In genomic region chr1:203268901-203269653, GRCh38 we compare ENCODE assay signal across 8 cellular contexts. TPM values are rescaled to one million over a fixed set of nuclear protein-coding genes. Genes with fewer than 3 reads are reported as not detected.
DNase-seq lines count a peak whose midpoint lies in the region; ATAC-seq, FAIRE-seq and TF ChIP-seq lines count a peak whose summit lies in the region.

No MANE protein-coding gene starts in this region.

- TF ChIP-seq RAD21 in K562 (CRISPR knock-in tag; conservative IDR thresholded peaks at IDR 0.05 in 1 of 2, IDR thresholded peaks at IDR 0.05 in 1 of 2), result peak; percentile 91 to 95

- H3K27ac ChIP-seq in K562 (ENCODE audit: extremely low read depth, low read depth, low read length) (no peak overlapping the region), keratinocyte (ENCODE audit: control insufficient read depth, insufficient read depth, low read length) (no peak overlapping the region), temporal lobe (ENCODE audit: low read depth, low read length) (peak overlapping the region; percentile 53)

- H3K9me3 ChIP-seq in Loucy (ENCODE audit: insufficient read depth, low read depth, low read length) (no peaks in the 10 kb centered on the region), K562 (replicated peaks; ENCODE audit: control insufficient read depth, insufficient read depth, low read depth, low read length) (no peaks in the 10 kb centered on the region), keratinocyte (ENCODE audit: control insufficient read depth, low read depth, low read length) (no peaks in the 10 kb centered on the region)

- H3K36me3 ChIP-seq in Loucy (ENCODE audit: insufficient read depth, low read length), result no peaks in the 10 kb centered on the region
- no peaks in the 10 kb centered on the region for H3K36me3 ChIP-seq in K562 (ENCODE audit: control insufficient read depth, insufficient read depth, low read length)
- H3K36me3 ChIP-seq in keratinocyte (ENCODE audit: control insufficient read depth in 2 of 2, extremely low read depth in 1 of 2, insufficient read depth in 2 of 2, low read length in 2 of 2), result no peaks in the 10 kb centered on the region

- H4K20me1 ChIP-seq in Loucy (ENCODE audit: insufficient read depth, low read length, poor library complexity, severe bottlenecking), result no peaks in the 10 kb centered on the region
- no peaks in the 10 kb centered on the region; the same call in 1 of the 2 replicates for H4K20me1 ChIP-seq in K562 (replicated peaks; ENCODE audit: control insufficient read depth, insufficient read depth, low read length)
- H4K20me1 ChIP-seq in keratinocyte (ENCODE audit: control insufficient read depth, extremely low read depth, insufficient read depth, low read length), result no peaks in the 10 kb centered on the region

- no peak for TF ChIP-seq POLR2A in K562 (conservative IDR thresholded peaks at IDR 0.05)

- POLR2A ChIA-PET in K562 (lab: Yijun Ruan, JAX), result interaction anchor here (0.6 to 1.0 kb wide), 3 partner anchors 42 to 185 kb away, joined by 3 read pairs; no protein-coding TSS in a partner anchor

- no peaks in the 10 kb centered on the region for H3K9me1 ChIP-seq in K562 (ENCODE audit: control insufficient read depth, insufficient read depth, low read length)
- H3K9me1 ChIP-seq in keratinocyte (ENCODE audit: control insufficient read depth, extremely low read depth, insufficient read depth, low read length), result no peaks in the 10 kb centered on the region

- 0% methylated on average over 5 of the region's 5 CpGs for WGBS in K562 (ENCODE audit: insufficient coverage, low coverage, missing lambda C conversion rate)

- DNase-seq in activated naive CD4-positive, alpha-beta T cell treated with anti-CD3 and anti-CD28 coated beads, Interleukin-2, amount 10 ng/mL, durations not matched to agents 7 days and 5 days, result peak; percentile 57
- DNase-seq in activated naive CD4-positive, alpha-beta T cell (lab: John Stamatoyannopoulos, UW), result no peak
- DNase-seq in OCI-M1 (lab: John Stamatoyannopoulos, UW) (peak; percentile 85), K562 (ENCODE audit: extremely low read depth in 1 of 4, low spot score in 3 of 4) (peak; percentile 75 to 88 (median 76)), keratinocyte (ENCODE audit: low read depth, low spot score) (no peak)

- H3K79me2 ChIP-seq in Loucy (ENCODE audit: insufficient read depth, low read length), result no peaks in the 10 kb centered on the region
- H3K79me2 ChIP-seq in K562 (ENCODE audit: control insufficient read depth, insufficient read depth, low read length), result no peaks in the 10 kb centered on the region
- no peaks in the 10 kb centered on the region for H3K79me2 ChIP-seq in keratinocyte (ENCODE audit: control insufficient read depth, insufficient read depth, low read length)

- H3K4me2 ChIP-seq in Loucy (ENCODE audit: low read depth, low read length, poor library complexity, severe bottlenecking), result peak overlapping the region; percentile 48
- H3K4me2 ChIP-seq in K562 (ENCODE audit: insufficient read depth, low read length), result no peak overlapping the region; the same call in 1 of the 2 replicates
- no peak overlapping the region for H3K4me2 ChIP-seq in keratinocyte (ENCODE audit: control insufficient read depth, extremely low read depth, insufficient read depth, low read depth, low read length)

- dilution Hi-C loops in keratinocyte (cut with MboI; ENCODE audit: extremely low pct_ligation_motif_present, low sequenced_read_pairs), result loop anchor here (25.0 kb wide), 1 partner anchor 232 kb away; the partner anchor contains the start of gene PPFIA4

- H3K4me1 Mint-ChIP-seq in activated naive CD4-positive, alpha-beta T cell treated with anti-CD3 and anti-CD28 coated beads, Interleukin-2, amount 10 ng/mL, durations not matched to agents 7 days and 5 days, result peaks cover 39% of the 10 kb centered on the region

- BruUV-seq in K562 (replicated peaks; lab: Mats Ljungman, UMichigan), result no TSS peak

- FAIRE-seq in K562 (lab: Jason Lieb, UNC) (peak; percentile 80), keratinocyte (lab: Jason Lieb, UNC) (peak; percentile 56)

- no peaks in the 10 kb centered on the region for H3K36me3 Mint-ChIP-seq in activated naive CD4-positive, alpha-beta T cell treated with anti-CD3 and anti-CD28 coated beads, Interleukin-2, amount 10 ng/mL, durations not matched to agents 7 days and 5 days

- no peaks in the 10 kb centered on the region for H3K9me3 Mint-ChIP-seq in activated naive CD4-positive, alpha-beta T cell treated with anti-CD3 and anti-CD28 coated beads, Interleukin-2, amount 10 ng/mL, durations not matched to agents 7 days and 5 days

- H3K4me1 ChIP-seq in Loucy (ENCODE audit: insufficient read depth, low read length, poor library complexity, severe bottlenecking) (peaks cover 26% of the 10 kb centered on the region), K562 (replicated peaks in 1 of 2; ENCODE audit: control insufficient read depth in 2 of 2, insufficient read depth in 2 of 2, low read length in 2 of 2) (peaks cover 17 to 18% of the 10 kb centered on the region in 2 experiments; a peak in 4 of 5 replicates), keratinocyte (ENCODE audit: control insufficient read depth, extremely low read depth, insufficient read depth, low read length) (peaks cover 39% of the 10 kb centered on the region)

- no peak overlapping the region for H3K4me3 ChIP-seq in Loucy (ENCODE audit: low read length, poor library complexity, severe bottlenecking)
- no peak overlapping the region for H3K4me3 ChIP-seq in K562
- H3K4me3 ChIP-seq in keratinocyte (ENCODE audit: control insufficient read depth in 2 of 3, extremely low read depth in 1 of 3, insufficient read depth in 2 of 3, low read depth in 1 of 3, low read length in 3 of 3), result no peak overlapping the region

- H3K9ac ChIP-seq in Loucy (ENCODE audit: low read depth, low read length, poor library complexity, severe bottlenecking) (peak overlapping the region; percentile 24), K562 (ENCODE audit: insufficient read depth in 1 of 2, low read depth in 2 of 2, low read length in 2 of 2) (no peak overlapping the region), keratinocyte (ENCODE audit: control insufficient read depth, extremely low read depth, insufficient read depth, low read length) (no peak overlapping the region)

- H3K9me2 ChIP-seq in Loucy (replicated peaks; ENCODE audit: low read depth, low read length), result no peaks in the 10 kb centered on the region

- H3K4me3 Mint-ChIP-seq in activated naive CD4-positive, alpha-beta T cell treated with anti-CD3 and anti-CD28 coated beads, Interleukin-2, amount 10 ng/mL, durations not matched to agents 7 days and 5 days, result no peak overlapping the region

- intact Hi-C loops in K562 (cut with micrococcal nuclease), result loop anchor here (1.0 to 5.0 kb wide), 5 partner anchors 52 to 238 kb away; no protein-coding TSS in a partner anchor

- H3K27me3 ChIP-seq in Loucy (ENCODE audit: insufficient read depth, low read length, poor library complexity, severe bottlenecking) (no peaks in the 10 kb centered on the region), K562 (ENCODE audit: control insufficient read depth in 2 of 2, insufficient read depth in 2 of 2, low read length in 2 of 2) (peaks cover 4 to 8% of the 10 kb centered on the region in 2 experiments; a peak in 3 of 5 replicates), keratinocyte (ENCODE audit: control insufficient read depth, extremely low read depth, insufficient read depth, low read length) (no peaks in the 10 kb centered on the region)

- CTCF ChIA-PET in activated naive CD4-positive, alpha-beta T cell treated with anti-CD3 and anti-CD28 coated beads, Interleukin-2, amount 10 ng/mL, durations not matched to agents 7 days and 5 days (lab: Charles Lee), result interaction anchor here (0.5 to 13.0 kb wide), 24 partner anchors 10 to 359 kb away, joined by 3 to 591 read pairs (median 6); partner anchors contain the start of genes BTG2, FMOD, OPTC and PRELP
- CTCF ChIA-PET in K562 (lab: Yijun Ruan, JAX; ENCODE audit: low intra/inter-chr PET ratio), result interaction anchor here (0.6 to 9.9 kb wide), 8 partner anchors 58 to 860 kb away, joined by 3 to 226 read pairs (median 6); no protein-coding TSS in a partner anchor

- in situ Hi-C loops in K562 (cut with MboI), result no loop called here

- no peaks in the 10 kb centered on the region for H3K27me3 Mint-ChIP-seq in activated naive CD4-positive, alpha-beta T cell treated with anti-CD3 and anti-CD28 coated beads, Interleukin-2, amount 10 ng/mL, durations not matched to agents 7 days and 5 days

- ATAC-seq in K562, result peak; percentile 58
- no peak for ATAC-seq in HG02840 (IDR thresholded peaks at IDR 0.05; ENCODE audit: low FRiP score, unreplicated experiment)

- no peak overlapping the region for H3K27ac Mint-ChIP-seq in activated naive CD4-positive, alpha-beta T cell treated with anti-CD3 and anti-CD28 coated beads, Interleukin-2, amount 10 ng/mL, durations not matched to agents 7 days and 5 days

- H3F3A ChIP-seq in Loucy (ENCODE audit: low read depth), result no peaks in the 10 kb centered on the region

- TF ChIP-seq CTCF in Loucy (conservative IDR thresholded peaks at IDR 0.05; ENCODE audit: low read length) (peak; percentile 96), K562 (IDR thresholded peaks at IDR 0.05 in 2 of 3, conservative IDR thresholded peaks at IDR 0.05 in 1 of 3; ENCODE audit: insufficient read depth in 2 of 3, low read depth in 1 of 3, low read length in 3 of 3) (peak; percentile 86 to 98 (median 96)), keratinocyte (optimal IDR thresholded peaks at IDR 0.05 in 1 of 3, IDR thresholded peaks at IDR 0.05 in 1 of 3, conservative IDR thresholded peaks at IDR 0.05 in 1 of 3; ENCODE audit: extremely low read depth in 1 of 3, insufficient read depth in 2 of 3, low read length in 3 of 3) (peak; percentile 82 to 98 (median 92))

- H2AFZ ChIP-seq in Loucy (ENCODE audit: low read length) (no peak overlapping the region), K562 (ENCODE audit: low read depth, low read length) (peak overlapping the region; percentile 52; the same call in 1 of the 2 replicates), keratinocyte (ENCODE audit: control insufficient read depth, low read length) (peak overlapping the region; percentile 57)

- peak; percentile 33; the same call in 1 of the 2 replicates for TF ChIP-seq EP300 in K562 (IDR thresholded peaks at IDR 0.05; ENCODE audit: low read length)

RNA-seq across cellular contexts. Expression of gene BTG2, which starts 36.2 kb away (rescaled TPM):
- total RNA-seq in K562 (2011; cell fraction: chromatin; rRNA removed; ENCODE audit: low replicate concordance), result 20.8 and 48.4 TPM in 2 replicates
- total RNA-seq in K562 (2011; cell fraction: nucleolus; rRNA removed), result 32.6 and 48.7 TPM in 2 replicates
- total RNA-seq in K562 (2011; cell fraction: nucleoplasm; rRNA removed), result 41.1 and 65.7 TPM in 2 replicates
- 8.7 and 11.3 TPM in 2 replicates for total RNA-seq in K562 (2014; rRNA removed)
- 5.8 and 7.2 TPM in 2 replicates for total RNA-seq in K562 (2014; rRNA removed; fragmentation: Illumina TruSeq; extraction: Trizol)
- total RNA-seq in K562 (2015; rRNA removed; fragmentation: Illumina TruSeq; extraction: Trizol), result 2.6 and 2.9 TPM in 2 replicates
- total RNA-seq in K562 (2021), result 9.6 and 11.5 TPM in 2 replicates
- polyA plus RNA-seq in K562 (2011; rRNA removed), result 29.7 and 41.9 TPM in 2 replicates
- polyA plus RNA-seq in K562 (2011; cell fraction: cytosol; rRNA removed), result 33.8 and 79.9 TPM in 2 replicates
- 25.8 and 51.6 TPM in 2 replicates for polyA plus RNA-seq in K562 (2011; cell fraction: nucleus; rRNA removed)
- 6.2 and 11.0 TPM in 2 replicates for polyA plus RNA-seq in K562 (2012)
- 9.4 and 12.2 TPM in 2 replicates for polyA plus RNA-seq in K562 (2014; fragmentation: Illumina TruSeq; extraction: Trizol)
- 1 to 10 TPM; 2.3 to 3.8 TPM for polyA plus RNA-seq in K562 (2014; fragmentation: Nextera tagmentation; extraction: Ambion mirVana)
- polyA plus RNA-seq in K562 (2014; rRNA removed), result 10.1 and 12.7 TPM in 2 replicates
- 18.7 and 24.3 TPM in 2 replicates for polyA minus RNA-seq in K562 (2011; rRNA and poly(A)+ RNA removed)
- 12.4 and 25.9 TPM in 2 replicates for polyA minus RNA-seq in K562 (2011; cell fraction: cytosol; rRNA and poly(A)+ RNA removed)
- 23.1 and 23.3 TPM in 2 replicates for polyA minus RNA-seq in K562 (2011; cell fraction: nucleus; rRNA and poly(A)+ RNA removed)
- 52.4 to 230 TPM (median 117 TPM) in 3 replicates for polyA plus RNA-seq in keratinocyte
- 28.0 TPM for polyA plus RNA-seq in keratinocyte (2011; ENCODE audit: low read depth)
- polyA plus RNA-seq in keratinocyte (2011; cell fraction: cytosol; rRNA removed), result 84.3 and 101 TPM in 2 replicates
- polyA plus RNA-seq in keratinocyte (2011; cell fraction: nucleus; rRNA removed), result 278 and 325 TPM in 2 replicates
- polyA plus RNA-seq in keratinocyte (2012; ENCODE audit: low replicate concordance), result 34.6 and 187 TPM in 2 replicates
- 23.8 to 191 TPM (median 82.3 TPM) in 3 replicates for polyA minus RNA-seq in keratinocyte
- polyA minus RNA-seq in keratinocyte (2011; cell fraction: cytosol; rRNA and poly(A)+ RNA removed), result 155 TPM
- 145 and 173 TPM in 2 replicates for polyA minus RNA-seq in keratinocyte (2011; cell fraction: nucleus; rRNA and poly(A)+ RNA removed)
- total RNA-seq in temporal lobe, result 10.1 TPM

RNA-seq across cellular contexts. Expression of gene CHIT1, which starts 39.6 kb away (rescaled TPM):
- total RNA-seq in K562 (2011; cell fraction: chromatin; rRNA removed; ENCODE audit: low replicate concordance), result 0.12 TPM in 1 of 2 replicates, not detected in the other
- total RNA-seq in K562 (2011; cell fraction: nucleolus; rRNA removed), result not detected in 2 replicates
- 0.08 TPM in 1 of 2 replicates, not detected in the other for total RNA-seq in K562 (2011; cell fraction: nucleoplasm; rRNA removed)
- not detected in 2 replicates for total RNA-seq in K562 (2014; rRNA removed)
- total RNA-seq in K562 (2014; rRNA removed; fragmentation: Illumina TruSeq; extraction: Trizol), result not detected in 2 replicates
- total RNA-seq in K562 (2015; rRNA removed; fragmentation: Illumina TruSeq; extraction: Trizol), result not detected in 2 replicates
- total RNA-seq in K562 (2021), result not detected in 2 replicates
- not detected in 2 replicates for polyA plus RNA-seq in K562 (2011; rRNA removed)
- polyA plus RNA-seq in K562 (2011; cell fraction: cytosol; rRNA removed), result not detected in 2 replicates
- 0.03 and 0.18 TPM in 2 replicates for polyA plus RNA-seq in K562 (2011; cell fraction: nucleus; rRNA removed)
- polyA plus RNA-seq in K562 (2012), result not detected in 2 replicates
- polyA plus RNA-seq in K562 (2014; fragmentation: Illumina TruSeq; extraction: Trizol), result not detected in 2 replicates
- not detected for polyA plus RNA-seq in K562 (2014; fragmentation: Nextera tagmentation; extraction: Ambion mirVana)
- not detected in 2 replicates for polyA plus RNA-seq in K562 (2014; rRNA removed)
- 0.04 TPM in 1 of 2 replicates, not detected in the other for polyA minus RNA-seq in K562 (2011; rRNA and poly(A)+ RNA removed)
- not detected in 2 replicates for polyA minus RNA-seq in K562 (2011; cell fraction: cytosol; rRNA and poly(A)+ RNA removed)
- 0.11 TPM in 1 of 2 replicates, not detected in the other for polyA minus RNA-seq in K562 (2011; cell fraction: nucleus; rRNA and poly(A)+ RNA removed)
- polyA plus RNA-seq in keratinocyte, result 0.14 TPM in 1 of 3 replicates, not detected in the others
- polyA plus RNA-seq in keratinocyte (2011; ENCODE audit: low read depth), result not detected
- polyA plus RNA-seq in keratinocyte (2011; cell fraction: cytosol; rRNA removed), result not detected in 2 replicates
- polyA plus RNA-seq in keratinocyte (2011; cell fraction: nucleus; rRNA removed), result 0.06 and 0.08 TPM in 2 replicates
- polyA plus RNA-seq in keratinocyte (2012; ENCODE audit: low replicate concordance), result not detected in 2 replicates
- 0.03 TPM in 2 of 3 replicates, not detected in the other for polyA minus RNA-seq in keratinocyte
- not detected for polyA minus RNA-seq in keratinocyte (2011; cell fraction: cytosol; rRNA and poly(A)+ RNA removed)
- 0.16 TPM in 1 of 2 replicates, not detected in the other for polyA minus RNA-seq in keratinocyte (2011; cell fraction: nucleus; rRNA and poly(A)+ RNA removed)
- under 0.01 TPM for total RNA-seq in temporal lobe

Comparison
In these comparisons a context has a peak if more than half of its experiments do, and no peak if none do; other contexts are left out.
1. DNase-seq: peak in activated naive CD4-positive, alpha-beta T cell treated with anti-CD3 and anti-CD28 coated beads, Interleukin-2, amount 10 ng/mL, durations not matched to agents 7 days and 5 days (single experiment), OCI-M1 (single experiment) and K562 (4 of 4); none in activated naive CD4-positive, alpha-beta T cell (0 of 4) and keratinocyte (single experiment).
2. Peak in every context shown above with its lines, with median percentiles within 50 percentile points of each other: CTCF ChIP-seq.